8 cellular contexts compared by ENCODE assay signal in genomic region chr2:237694423-237695194, GRCh38.
DNase-seq lines count a peak whose midpoint lies in the region; ATAC-seq and TF ChIP-seq lines count a peak whose summit lies in the region.

No MANE protein-coding gene starts in this region.

- no peak for TF ChIP-seq CTCF in transverse colon (IDR thresholded peaks at IDR 0.05)

- intact Hi-C loops in transverse colon (cut with DNase I; ENCODE audit: low total_unique reads) = no loop called here

- peaks cover 42% of the 10 kb centered on the region for H3K36me3 Mint-ChIP-seq in activated CD4-positive, alpha-beta memory T cell treated with anti-CD3 and anti-CD28 coated beads, Interleukin-2, amount 10 ng/mL, durations not matched to agents 7 days and 5 days (ENCODE audit: low read depth)

- H3K36me3 ChIP-seq in transverse colon = no peaks in the 10 kb centered on the region

- peak overlapping the region in 2 of 4 donors; percentile 6 to 98 for H3K4me3 ChIP-seq in transverse colon

- no peak for TF ChIP-seq POLR2A in transverse colon (IDR thresholded peaks at IDR 0.05)

- H3K4me1 ChIP-seq in transverse colon = peaks cover 52 to 81% (median 74%) of the 10 kb centered on the region in 4 donors

- CTCF ChIA-PET in activated CD4-positive, alpha-beta memory T cell treated with anti-CD3 and anti-CD28 coated beads, Interleukin-2, amount 10 ng/mL, durations not matched to agents 7 days and 5 days (lab: Charles Lee) = interaction anchor here (0.6 to 12.8 kb wide), 9 partner anchors 8 to 73 kb away, joined by 3 to 240 read pairs (median 3); no protein-coding TSS in a partner anchor

- peak overlapping the region; percentile 97 to 100 (median 98) for H3K27ac ChIP-seq in transverse colon

- no peak for ATAC-seq in HG02884 (IDR thresholded peaks at IDR 0.05; ENCODE audit: unreplicated experiment)
- no peak for ATAC-seq in GM21423 (IDR thresholded peaks at IDR 0.05; ENCODE audit: unreplicated experiment)

- WGBS in transverse colon (ENCODE audit: low coverage in 1 of 2), 2 donors = 65 to 70% methylated on average over 5 to 15 of the region's 15 CpGs

- peak overlapping the region; percentile 95 for H3K27ac Mint-ChIP-seq in activated CD4-positive, alpha-beta memory T cell treated with anti-CD3 and anti-CD28 coated beads, Interleukin-2, amount 10 ng/mL, durations not matched to agents 7 days and 5 days

- H3K27me3 ChIP-seq in transverse colon = no peaks in the 10 kb centered on the region

- H3K9me3 Mint-ChIP-seq in activated CD4-positive, alpha-beta memory T cell treated with anti-CD3 and anti-CD28 coated beads, Interleukin-2, amount 10 ng/mL, durations not matched to agents 7 days and 5 days = no peaks in the 10 kb centered on the region

- peaks cover 58% of the 10 kb centered on the region for H3K4me1 Mint-ChIP-seq in activated CD4-positive, alpha-beta memory T cell treated with anti-CD3 and anti-CD28 coated beads, Interleukin-2, amount 10 ng/mL, durations not matched to agents 7 days and 5 days

- no peaks in the 10 kb centered on the region for H3K9me3 ChIP-seq in transverse colon

- DNase-seq in activated CD8-positive, alpha-beta memory T cell treated with anti-CD3 and anti-CD28 coated beads, Interleukin-2, amount 50 U/mL, for 48 hours = peak; percentile 66
- no peak for DNase-seq in activated CD8-positive, alpha-beta memory T cell treated with anti-CD3 and anti-CD28 coated beads for 24 hours
- peak; percentile 70 for DNase-seq in activated CD4-positive, alpha-beta memory T cell treated with anti-CD3 and anti-CD28 coated beads, Interleukin-2, amount 10 ng/mL, durations not matched to agents 7 days and 5 days
- DNase-seq in islet precursor cell (peak; percentile 40), transverse colon (no peak)
- no peak for DNase-seq in effector CD4-positive, alpha-beta T cell

- in situ Hi-C loops in transverse colon (cut with MboI; ENCODE audit: low pct_ligation_motif_present in 1 of 4, low pct_unique_long_range_greater_than_20kb in 1 of 4, low sequenced_read_pairs in 3 of 4) = no loop called here

- peak overlapping the region; percentile 93 for H3K4me3 Mint-ChIP-seq in activated CD4-positive, alpha-beta memory T cell treated with anti-CD3 and anti-CD28 coated beads, Interleukin-2, amount 10 ng/mL, durations not matched to agents 7 days and 5 days

- TF ChIP-seq EP300 in transverse colon (IDR thresholded peaks at IDR 0.05; ENCODE audit: low read depth) = no peak

- POLR2A ChIA-PET in activated CD4-positive, alpha-beta memory T cell treated with anti-CD3 and anti-CD28 coated beads, Interleukin-2, amount 10 ng/mL, durations not matched to agents 7 days and 5 days (lab: Charles Lee) = interaction anchor here (0.7 to 13.2 kb wide), 10 partner anchors 8 to 508 kb away, joined by 3 to 385 read pairs (median 6); partner anchors contain the start of gene ILKAP

- no peaks in the 10 kb centered on the region for H3K27me3 Mint-ChIP-seq in activated CD4-positive, alpha-beta memory T cell treated with anti-CD3 and anti-CD28 coated beads, Interleukin-2, amount 10 ng/mL, durations not matched to agents 7 days and 5 days

Comparison
In these comparisons a context has a peak if more than half of its experiments do, and no peak if none do; other contexts are left out.
1. DNase-seq: peak in activated CD8-positive, alpha-beta memory T cell treated with anti-CD3 and anti-CD28 coated beads, Interleukin-2, amount 50 U/mL, for 48 hours (single experiment), activated CD4-positive, alpha-beta memory T cell treated with anti-CD3 and anti-CD28 coated beads, Interleukin-2, amount 10 ng/mL, durations not matched to agents 7 days and 5 days (single experiment) and islet precursor cell (single experiment); none in activated CD8-positive, alpha-beta memory T cell treated with anti-CD3 and anti-CD28 coated beads for 24 hours (single experiment), transverse colon (single experiment) and effector CD4-positive, alpha-beta T cell (single experiment).